ENCODE assay signal across 8 cellular contexts in genomic region chr20:50267041-50267865, GRCh38.
DNase-seq lines count a peak whose midpoint lies in the region; ATAC-seq and TF ChIP-seq lines count a peak whose summit lies in the region.

No MANE protein-coding gene starts in this region.

- ATAC-seq in Panc1 (peak; percentile 63), HG02852 (IDR thresholded peaks at IDR 0.05; ENCODE audit: unreplicated experiment) (no peak), HG03457 (IDR thresholded peaks at IDR 0.05; ENCODE audit: unreplicated experiment) (no peak), HG02840 (IDR thresholded peaks at IDR 0.05; ENCODE audit: low FRiP score, unreplicated experiment) (no peak)

- H3K4me3 Mint-ChIP-seq in mesothelial cell of epicardium: no peak overlapping the region

- H3K4me1 ChIP-seq in Panc1 (ENCODE audit: control insufficient read depth, insufficient read depth, low read length) (peaks cover 7% of the 10 kb centered on the region; the same call in 1 of the 2 replicates), prostate gland (replicated peaks) (peaks cover 9% of the 10 kb centered on the region)

- no peak for TF ChIP-seq CTCF in Panc1 (IDR thresholded peaks at IDR 0.05)
- TF ChIP-seq CTCF in fibroblast of pulmonary artery (IDR thresholded peaks at IDR 0.05; ENCODE audit: low read length, missing control alignments): no peak
- TF ChIP-seq CTCF in prostate gland (IDR thresholded peaks at IDR 0.05): peak in 2 of 4 experiments; percentile 12 to 36
- no peak for TF ChIP-seq CTCF in mesothelial cell of epicardium (IDR thresholded peaks at IDR 0.05; ENCODE audit: unreplicated experiment)

- 31% methylated on average over 19 of the region's 21 CpGs for WGBS in prostate gland

- POLR2A ChIA-PET in Panc1 (lab: Charles Lee): no interaction called here

- H3K36me3 Mint-ChIP-seq in mesothelial cell of epicardium: no peaks in the 10 kb centered on the region

- H3K36me3 ChIP-seq in Panc1 (ENCODE audit: control insufficient read depth, insufficient read depth, low read length) (no peaks in the 10 kb centered on the region), prostate gland (no peaks in the 10 kb centered on the region)

- H3K4me1 Mint-ChIP-seq in mesothelial cell of epicardium: no peaks in the 10 kb centered on the region

- DNase-seq in Daoy (ENCODE audit: low read depth): peak; percentile 83
- no peak for DNase-seq in Panc1 (ENCODE audit: low read depth, low spot score)
- DNase-seq in fibroblast of pulmonary artery (ENCODE audit: low read depth): peak; percentile 70
- DNase-seq in prostate gland (ENCODE audit: low spot score): peak; percentile 81
- DNase-seq in mesothelial cell of epicardium (ENCODE audit: low spot score in 2 of 2, unreplicated experiment in 2 of 2): no peak

- H3K4me3 ChIP-seq in Panc1 (ENCODE audit: low read depth in 2 of 2, low read length in 2 of 2) (no peak overlapping the region), fibroblast of pulmonary artery (replicated peaks; ENCODE audit: low read depth, low read length) (no peak overlapping the region), prostate gland (no peak overlapping the region)

- intact Hi-C loops in Panc1 (cut with micrococcal nuclease; ENCODE audit: unreplicated experiment): no loop called here
- intact Hi-C loops in prostate gland (cut with DNase I): no loop called here

- peak overlapping the region; percentile 49 for H3K27ac ChIP-seq in Panc1 (ENCODE audit: low read length)
- H3K27ac ChIP-seq in prostate gland: peak overlapping the region; percentile 13 to 73

- H3K27me3 ChIP-seq in Panc1 (ENCODE audit: control insufficient read depth, insufficient read depth, low read length) (no peaks in the 10 kb centered on the region), prostate gland (replicated peaks; ENCODE audit: insufficient read depth) (no peaks in the 10 kb centered on the region)

- no peak overlapping the region for H3K27ac Mint-ChIP-seq in mesothelial cell of epicardium

- CTCF ChIA-PET in Panc1 (lab: Charles Lee): no interaction called here

- H3K9me3 ChIP-seq in Panc1 (ENCODE audit: control insufficient read depth, insufficient read depth, low read depth, low read length) (no peaks in the 10 kb centered on the region), prostate gland (no peaks in the 10 kb centered on the region)

- no peaks in the 10 kb centered on the region for H3K9me3 Mint-ChIP-seq in mesothelial cell of epicardium

- H3K27me3 Mint-ChIP-seq in mesothelial cell of epicardium (ENCODE audit: low read depth): no peaks in the 10 kb centered on the region

- TF ChIP-seq POLR2A in prostate gland (IDR thresholded peaks at IDR 0.05): peak; percentile 26

- BruUV-seq in Panc1 (replicated peaks; lab: Mats Ljungman, UMichigan): no TSS peak

- in situ Hi-C loops in Panc1 (cut with HindIII; ENCODE audit: low pct_unique_long_range_greater_than_20kb, low sequenced_read_pairs): no loop called here

Comparison
In these comparisons a context has a peak if more than half of its experiments do, and no peak if none do; other contexts are left out.
1. DNase-seq: peak in Daoy (single experiment), fibroblast of pulmonary artery (single experiment) and prostate gland (single experiment); none in Panc1 (single experiment) and mesothelial cell of epicardium (0 of 2).